13 cellular contexts compared by ENCODE assay signal in the genomic region with DNA sequence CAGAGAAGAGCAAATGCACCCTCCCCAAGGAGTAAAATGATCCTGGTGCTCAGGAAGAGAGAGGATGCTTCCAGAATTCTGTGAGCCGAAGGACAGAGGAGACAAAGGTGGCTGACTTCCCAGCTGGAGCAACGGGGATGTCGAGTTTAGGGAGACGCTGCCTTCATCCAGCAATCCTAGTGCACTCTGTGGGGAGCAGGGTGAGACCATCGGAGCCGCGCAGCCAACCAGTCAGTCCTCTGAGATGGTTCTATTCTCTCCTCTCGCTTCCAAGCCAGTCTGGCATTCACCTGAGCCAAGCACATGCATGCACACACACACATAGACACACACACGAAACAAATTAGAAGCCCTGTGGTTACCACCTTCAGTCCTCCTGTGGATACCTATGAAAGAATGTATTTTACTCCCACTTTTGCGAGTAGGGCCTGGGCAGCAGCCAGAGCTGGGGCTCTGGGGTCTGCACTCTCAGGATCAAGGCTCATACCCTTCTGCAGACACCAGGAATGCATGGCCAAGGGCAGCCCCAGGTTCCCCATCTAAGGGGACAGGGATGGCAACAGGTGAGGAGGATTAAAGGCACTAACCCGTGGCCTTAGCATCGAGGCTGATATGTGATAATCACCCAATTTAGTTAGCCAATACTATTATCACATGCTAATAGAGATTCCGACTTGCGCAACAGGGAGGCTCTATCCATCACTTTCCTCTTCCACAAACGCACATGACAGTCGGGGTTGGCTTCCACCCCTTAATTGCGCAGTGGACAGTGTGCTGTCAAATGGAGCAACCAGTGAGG.
"Had no signal": no experiment of that assay in that cellular context is flagged by ENCODE, and none has a peak within 500 bp of the region (broad histone marks: within the 10 kb centered on the region; RNA-seq: fewer than 3 reads in every experiment).

No MANE protein-coding gene starts in this region.

- FAIRE-seq: small intestine had no signal

- H3K4me1 ChIP-seq: testis had no signal

- H3K36me3 Mint-ChIP-seq: activated naive CD8-positive, alpha-beta T cell treated with anti-CD3 and anti-CD28 coated beads, Interleukin-2, amount 10 ng/mL, durations not matched to agents 7 days and 5 days had no signal

- H3K9me3 Mint-ChIP-seq: activated CD8-positive, alpha-beta T cell treated with anti-CD3 and anti-CD28 coated beads for 36 hours; activated naive CD8-positive, alpha-beta T cell treated with anti-CD3 and anti-CD28 coated beads, Interleukin-2, amount 10 ng/mL, durations not matched to agents 7 days and 5 days; T-helper 1 cell treated with Interleukin-12 subunit alpha and Interleukin-12 subunit beta and Interleukin-4 antibody, amounts not matched to agents 30 μg/mL and 1 μg/mL, for 36 hours had no signal

- H3K27ac ChIP-seq: gastroesophageal sphincter, heart right ventricle, stomach, testis had no signal

- H3K9me3 ChIP-seq: gastroesophageal sphincter, heart right ventricle, stomach, testis had no signal

- DNase-seq: activated CD4-positive, alpha-beta T cell treated with anti-CD3 and anti-CD28 coated beads for 48 hours; activated CD8-positive, alpha-beta T cell treated with anti-CD3 and anti-CD28 coated beads for 36 hours; activated naive CD4-positive, alpha-beta T cell; activated naive CD8-positive, alpha-beta T cell treated with anti-CD3 and anti-CD28 coated beads, Interleukin-2, amount 10 ng/mL, durations not matched to agents 7 days and 5 days; anterior cingulate cortex; heart right ventricle; midbrain; small intestine; stomach; testis had no signal

- H3K4me3 Mint-ChIP-seq: activated CD8-positive, alpha-beta T cell treated with anti-CD3 and anti-CD28 coated beads for 36 hours; activated naive CD8-positive, alpha-beta T cell treated with anti-CD3 and anti-CD28 coated beads, Interleukin-2, amount 10 ng/mL, durations not matched to agents 7 days and 5 days; T-helper 1 cell treated with Interleukin-12 subunit alpha and Interleukin-12 subunit beta and Interleukin-4 antibody, amounts not matched to agents 30 μg/mL and 1 μg/mL, for 36 hours had no signal

- H3K27ac Mint-ChIP-seq: activated CD8-positive, alpha-beta T cell treated with anti-CD3 and anti-CD28 coated beads for 36 hours; activated naive CD8-positive, alpha-beta T cell treated with anti-CD3 and anti-CD28 coated beads, Interleukin-2, amount 10 ng/mL, durations not matched to agents 7 days and 5 days; T-helper 1 cell treated with Interleukin-12 subunit alpha and Interleukin-12 subunit beta and Interleukin-4 antibody, amounts not matched to agents 30 μg/mL and 1 μg/mL, for 36 hours had no signal

- H3K4me3 ChIP-seq: gastroesophageal sphincter, lung, testis had no signal

- ATAC-seq: activated CD8-positive, alpha-beta T cell treated with anti-CD3 and anti-CD28 coated beads for 36 hours; gastroesophageal sphincter had no signal

- H3K36me3 ChIP-seq: gastroesophageal sphincter, heart right ventricle, stomach had no signal
